Comparison of ENCODE assay signal across 8 cellular contexts in genomic region chr18:49399003-49399402, GRCh38.
DNase-seq lines count a peak whose midpoint lies in the region; ATAC-seq and TF ChIP-seq lines count a peak whose summit lies in the region.

No MANE protein-coding gene starts in this region.

- DNase-seq in activated CD4-positive, alpha-beta T cell treated with anti-CD3 and anti-CD28 coated beads, Interleukin-2, amount 10 ng/mL, durations not matched to agents 24 days and 14 days = no peak
- no peak for DNase-seq in activated CD4-positive, alpha-beta T cell treated with anti-CD3 and anti-CD28 coated beads for 4 hours
- DNase-seq in cardiac fibroblast (ENCODE audit: low read depth in 2 of 2) = peak; percentile 29 to 65
- no peak for DNase-seq in stimulated activated naive B cell treated with anti-CD40 and anti-IgM and Interleukin-4, amounts not matched to agents 10 μg/mL and 1 μg/mL and 100 μg/mL, for 72 hours
- DNase-seq in midbrain (lab: John Stamatoyannopoulos, UW) = no peak
- DNase-seq in stimulated activated CD4-positive, alpha-beta T cell treated with anti-CD3 and anti-CD28 coated beads, Interleukin-2, amount 100 ng/mL, for 48 hours = no peak
- no peak for DNase-seq in NCI-H446 treated with DMSO at 0.1 percent for 48 hours (lab: John Stamatoyannopoulos, UW)

- H3K27ac Mint-ChIP-seq in activated CD4-positive, alpha-beta T cell treated with anti-CD3 and anti-CD28 coated beads, Interleukin-2, amount 10 ng/mL, durations not matched to agents 24 days and 14 days = peak overlapping the region; percentile 38
- H3K27ac Mint-ChIP-seq in stimulated activated naive B cell treated with anti-CD40 and anti-IgM and Interleukin-4, amounts not matched to agents 10 μg/mL and 1 μg/mL and 100 μg/mL, for 72 hours = no peak overlapping the region

- peaks cover 34% of the 10 kb centered on the region for H3K4me1 Mint-ChIP-seq in activated CD4-positive, alpha-beta T cell treated with anti-CD3 and anti-CD28 coated beads, Interleukin-2, amount 10 ng/mL, durations not matched to agents 24 days and 14 days
- peaks cover 27 to 68% of the 10 kb centered on the region in 2 donors for H3K4me1 Mint-ChIP-seq in stimulated activated naive B cell treated with anti-CD40 and anti-IgM and Interleukin-4, amounts not matched to agents 10 μg/mL and 1 μg/mL and 100 μg/mL, for 72 hours

- no peaks in the 10 kb centered on the region for H3K27me3 Mint-ChIP-seq in activated CD4-positive, alpha-beta T cell treated with anti-CD3 and anti-CD28 coated beads, Interleukin-2, amount 10 ng/mL, durations not matched to agents 24 days and 14 days
- no peaks in the 10 kb centered on the region for H3K27me3 Mint-ChIP-seq in stimulated activated naive B cell treated with anti-CD40 and anti-IgM and Interleukin-4, amounts not matched to agents 10 μg/mL and 1 μg/mL and 100 μg/mL, for 72 hours

- no peak overlapping the region for H3K4me3 Mint-ChIP-seq in activated CD4-positive, alpha-beta T cell treated with anti-CD3 and anti-CD28 coated beads, Interleukin-2, amount 10 ng/mL, durations not matched to agents 24 days and 14 days
- no peak overlapping the region for H3K4me3 Mint-ChIP-seq in stimulated activated naive B cell treated with anti-CD40 and anti-IgM and Interleukin-4, amounts not matched to agents 10 μg/mL and 1 μg/mL and 100 μg/mL, for 72 hours

- H3K4me3 ChIP-seq in cardiac fibroblast (replicated peaks in 1 of 2; ENCODE audit: low read depth in 2 of 2, low read length in 2 of 2) = no peak overlapping the region

- H3K9me3 Mint-ChIP-seq in activated CD4-positive, alpha-beta T cell treated with anti-CD3 and anti-CD28 coated beads, Interleukin-2, amount 10 ng/mL, durations not matched to agents 24 days and 14 days = no peaks in the 10 kb centered on the region
- peaks cover 1 to 3% of the 10 kb centered on the region in 2 donors for H3K9me3 Mint-ChIP-seq in stimulated activated naive B cell treated with anti-CD40 and anti-IgM and Interleukin-4, amounts not matched to agents 10 μg/mL and 1 μg/mL and 100 μg/mL, for 72 hours

- ATAC-seq in HG03139 (IDR thresholded peaks at IDR 0.05; ENCODE audit: unreplicated experiment) = peak; percentile 68
- ATAC-seq in stimulated activated naive B cell treated with anti-CD40 and anti-IgM and Interleukin-4, amounts not matched to agents 10 μg/mL and 1 μg/mL and 100 μg/mL, for 72 hours (replicated peaks) = peak; percentile 57 to 64

- intact Hi-C loops in activated CD4-positive, alpha-beta T cell treated with anti-CD3 and anti-CD28 coated beads, Interleukin-2, amount 10 ng/mL, durations not matched to agents 24 days and 14 days (cut with micrococcal nuclease) = no loop called here

- peaks cover 6% of the 10 kb centered on the region for H3K36me3 Mint-ChIP-seq in activated CD4-positive, alpha-beta T cell treated with anti-CD3 and anti-CD28 coated beads, Interleukin-2, amount 10 ng/mL, durations not matched to agents 24 days and 14 days (ENCODE audit: low read depth)
- peaks cover 18 to 22% of the 10 kb centered on the region in 2 donors for H3K36me3 Mint-ChIP-seq in stimulated activated naive B cell treated with anti-CD40 and anti-IgM and Interleukin-4, amounts not matched to agents 10 μg/mL and 1 μg/mL and 100 μg/mL, for 72 hours

- TF ChIP-seq CTCF in cardiac fibroblast (IDR thresholded peaks at IDR 0.05; ENCODE audit: low read depth, low read length) = no peak

Comparison
In these comparisons a context has a peak if more than half of its experiments do, and no peak if none do; other contexts are left out.
1. DNase-seq: peak in cardiac fibroblast (2 of 2); none in activated CD4-positive, alpha-beta T cell treated with anti-CD3 and anti-CD28 coated beads, Interleukin-2, amount 10 ng/mL, durations not matched to agents 24 days and 14 days (single experiment), activated CD4-positive, alpha-beta T cell treated with anti-CD3 and anti-CD28 coated beads for 4 hours (0 of 2), stimulated activated naive B cell treated with anti-CD40 and anti-IgM and Interleukin-4, amounts not matched to agents 10 μg/mL and 1 μg/mL and 100 μg/mL, for 72 hours (single experiment), midbrain (single experiment), stimulated activated CD4-positive, alpha-beta T cell treated with anti-CD3 and anti-CD28 coated beads, Interleukin-2, amount 100 ng/mL, for 48 hours (0 of 2) and NCI-H446 treated with DMSO at 0.1 percent for 48 hours (single experiment).